In genomic region chr1:163836446-163836845, GRCh38 we compare ENCODE assay signal across 20 cellular contexts.
A peak's percentile ranks its signal among the peaks of the same experiment; 100 is the strongest.
DNase-seq lines count a peak whose midpoint lies in the region; ATAC-seq, FAIRE-seq and TF ChIP-seq lines count a peak whose summit lies in the region.
"Had no signal": no experiment of that assay in that cellular context is flagged by ENCODE, and none has a peak within 500 bp of the region (broad histone marks: within the 10 kb centered on the region; RNA-seq: fewer than 3 reads in every experiment).

No MANE protein-coding gene starts in this region.

- POLR2A ChIA-PET in WTC11 (lab: Charles Lee) = interaction anchor here (0.6 kb wide), 1 partner anchor 128 kb away, joined by 3 read pairs; no protein-coding TSS in a partner anchor

- TF ChIP-seq CTCF in D721Med (IDR thresholded peaks at IDR 0.05; ENCODE audit: insufficient read depth, missing control alignments) (no peak), WTC11 (IDR thresholded peaks at IDR 0.05) (no peak), nephron (IDR thresholded peaks at IDR 0.05; ENCODE audit: unreplicated experiment in 3 of 3) (no peak), ovary (IDR thresholded peaks at IDR 0.05) (no peak), body of pancreas (IDR thresholded peaks at IDR 0.05) (no peak)

- H3K4me1 ChIP-seq in ovary (ENCODE audit: insufficient read depth) = no peaks in the 10 kb centered on the region
- peaks cover 3% of the 10 kb centered on the region for H3K4me1 ChIP-seq in body of pancreas
- H3K4me1 ChIP-seq: BLaER1 treated with 17β-estradiol and CSF1 and Interleukin-3, amounts not matched to agents 10 nM and 100 nM had no signal

- H3K9me3 Mint-ChIP-seq in WTC11 = no peaks in the 10 kb centered on the region
- no peaks in the 10 kb centered on the region for H3K9me3 Mint-ChIP-seq in nephron
- H3K9me3 Mint-ChIP-seq in activated CD4-positive, alpha-beta T cell treated with anti-CD3 and anti-CD28 coated beads, Interleukin-2, amount 10 ng/mL, durations not matched to agents 24 days and 14 days = peaks cover 4% of the 10 kb centered on the region

- H3K9me3 ChIP-seq in ovary = no peaks in the 10 kb centered on the region
- H3K9me3 ChIP-seq in body of pancreas = peaks cover 0 to 3% (median 0%) of the 10 kb centered on the region in 3 donors

- 59 to 92% (median 72%) methylated on average over 1 of the region's 1 CpG for WGBS in ovary, 3 donors
- 48 to 83% methylated on average over 1 of the region's 1 CpG for WGBS in body of pancreas, 2 donors

- H3K36me3 Mint-ChIP-seq in WTC11 = no peaks in the 10 kb centered on the region
- H3K36me3 Mint-ChIP-seq in nephron (ENCODE audit: low read depth) = no peaks in the 10 kb centered on the region
- no peaks in the 10 kb centered on the region for H3K36me3 Mint-ChIP-seq in activated CD4-positive, alpha-beta T cell treated with anti-CD3 and anti-CD28 coated beads, Interleukin-2, amount 10 ng/mL, durations not matched to agents 24 days and 14 days (ENCODE audit: low read depth)
- H3K36me3 Mint-ChIP-seq: CD8-positive, alpha-beta T cell; IgD-negative memory B cell had no signal

- TF ChIP-seq POLR2A in ovary (IDR thresholded peaks at IDR 0.05) (no peak), body of pancreas (IDR thresholded peaks at IDR 0.05) (no peak)

- H3K4me3 ChIP-seq in ovary (no peak overlapping the region), body of pancreas (no peak overlapping the region)
- H3K4me3 ChIP-seq: BLaER1 treated with 17β-estradiol and CSF1 and Interleukin-3, amounts not matched to agents 10 nM and 100 nM had no signal

- ATAC-seq in WTC11 = peak; percentile 77
- ATAC-seq in body of pancreas = no peak
- ATAC-seq: CD8-positive, alpha-beta T cell; HepG2 had no signal

- TF ChIP-seq EP300 in ovary (IDR thresholded peaks at IDR 0.05) = no peak

- H3K27me3 Mint-ChIP-seq in WTC11 (ENCODE audit: low read depth) (no peaks in the 10 kb centered on the region; the same call in 1 of the 2 replicates), nephron (ENCODE audit: low read depth) (no peaks in the 10 kb centered on the region)
- H3K27me3 Mint-ChIP-seq in activated CD4-positive, alpha-beta T cell treated with anti-CD3 and anti-CD28 coated beads, Interleukin-2, amount 10 ng/mL, durations not matched to agents 24 days and 14 days = no peaks in the 10 kb centered on the region
- H3K27me3 Mint-ChIP-seq: B cell, IgD-negative memory B cell had no signal

- intact Hi-C loops in activated CD4-positive, alpha-beta T cell treated with anti-CD3 and anti-CD28 coated beads, Interleukin-2, amount 10 ng/mL, durations not matched to agents 24 days and 14 days (cut with micrococcal nuclease) = no loop called here
- intact Hi-C loops in ovary (cut with DNase I) = no loop called here
- intact Hi-C loops in body of pancreas (cut with DNase I) = no loop called here

- H3K36me3 ChIP-seq in ovary = no peaks in the 10 kb centered on the region
- H3K36me3 ChIP-seq in body of pancreas (replicated peaks in 1 of 2; ENCODE audit: insufficient read depth in 1 of 2, low read depth in 2 of 2) = no peaks in the 10 kb centered on the region
- H3K36me3 ChIP-seq: BLaER1 treated with 17β-estradiol and CSF1 and Interleukin-3, amounts not matched to agents 10 nM and 100 nM had no signal

- FAIRE-seq in D721Med (lab: Jason Lieb, UNC) = peak; percentile 32
- FAIRE-seq: GM12892, GM18507, HepG2 had no signal

- DNase-seq in D721Med (ENCODE audit: insufficient read length, low spot score) = no peak
- peak; percentile 51 for DNase-seq in DMS79 treated with DMSO at 0.1 percent for 48 hours (lab: John Stamatoyannopoulos, UW)
- no peak for DNase-seq in WTC11 (ENCODE audit: low spot score)
- no peak for DNase-seq in activated CD4-positive, alpha-beta T cell treated with anti-CD3 and anti-CD28 coated beads, Interleukin-2, amount 10 ng/mL, durations not matched to agents 24 days and 14 days
- no peak for DNase-seq in ovary
- DNase-seq in body of pancreas = no peak
- DNase-seq: Calu3; CD8-positive, alpha-beta T cell; DMS 273 treated with DMSO at 0.1 percent for 48 hours; DMS53; GDM1; GOT3; H9 had no signal

- CTCF ChIA-PET in WTC11 (lab: Charles Lee) = no interaction called here

- H3K27ac ChIP-seq in ovary (no peak overlapping the region), body of pancreas (no peak overlapping the region)
- H3K27ac ChIP-seq: BLaER1 treated with 17β-estradiol and CSF1 and Interleukin-3, amounts not matched to agents 10 nM and 100 nM had no signal

- H3K4me1 Mint-ChIP-seq in WTC11 (peaks cover 16% of the 10 kb centered on the region), nephron (peaks cover 15% of the 10 kb centered on the region)
- no peaks in the 10 kb centered on the region for H3K4me1 Mint-ChIP-seq in activated CD4-positive, alpha-beta T cell treated with anti-CD3 and anti-CD28 coated beads, Interleukin-2, amount 10 ng/mL, durations not matched to agents 24 days and 14 days
- H3K4me1 Mint-ChIP-seq: B cell, IgD-negative memory B cell had no signal

- H3K27ac Mint-ChIP-seq in WTC11 (no peak overlapping the region; the same call in 1 of the 2 replicates), nephron (peak overlapping the region; percentile 24 to 54 (median 43))
- H3K27ac Mint-ChIP-seq in activated CD4-positive, alpha-beta T cell treated with anti-CD3 and anti-CD28 coated beads, Interleukin-2, amount 10 ng/mL, durations not matched to agents 24 days and 14 days = no peak overlapping the region
- H3K27ac Mint-ChIP-seq: B cell; CD8-positive, alpha-beta T cell had no signal

- H3K27me3 ChIP-seq in ovary = no peaks in the 10 kb centered on the region
- H3K27me3 ChIP-seq in body of pancreas = no peaks in the 10 kb centered on the region
- H3K27me3 ChIP-seq: BLaER1 treated with 17β-estradiol and CSF1 and Interleukin-3, amounts not matched to agents 10 nM and 100 nM had no signal

- H3K4me3 Mint-ChIP-seq in WTC11 (no peak overlapping the region), nephron (no peak overlapping the region)
- no peak overlapping the region for H3K4me3 Mint-ChIP-seq in activated CD4-positive, alpha-beta T cell treated with anti-CD3 and anti-CD28 coated beads, Interleukin-2, amount 10 ng/mL, durations not matched to agents 24 days and 14 days
- H3K4me3 Mint-ChIP-seq: B cell; CD8-positive, alpha-beta T cell; IgD-negative memory B cell had no signal

TF ChIP-seq in WTC11, 78 proteins besides CTCF, POLR2A, EP300 and RAD21:
- TF ChIP-seq OVOL2 (CRISPR knock-in tag; IDR thresholded peaks at IDR 0.05; ENCODE audit: borderline replicate concordance) (no peak), ZSCAN18 (CRISPR knock-in tag; IDR thresholded peaks at IDR 0.05) (no peak), ZNF416 (CRISPR knock-in tag; IDR thresholded peaks at IDR 0.05) (no peak), PRRX2 (CRISPR knock-in tag; IDR thresholded peaks at IDR 0.05) (no peak), EMX1 (CRISPR knock-in tag; IDR thresholded peaks at IDR 0.05) (no peak), CDX4 (CRISPR knock-in tag; IDR thresholded peaks at IDR 0.05; ENCODE audit: borderline replicate concordance) (no peak), GRHL2 (CRISPR knock-in tag; IDR thresholded peaks at IDR 0.05; ENCODE audit: insufficient replicate concordance, severe bottlenecking) (no peak), ZNF423 (CRISPR knock-in tag; IDR thresholded peaks at IDR 0.05) (no peak), KAT7 (CRISPR knock-in tag; IDR thresholded peaks at IDR 0.05; ENCODE audit: borderline replicate concordance) (no peak), AFF4 (CRISPR knock-in tag; IDR thresholded peaks at IDR 0.05; ENCODE audit: borderline replicate concordance) (no peak), SOX15 (CRISPR knock-in tag; IDR thresholded peaks at IDR 0.05) (no peak)

Comparison
In these comparisons a context has a peak if more than half of its experiments do, and no peak if none do; other contexts are left out.
1. H3K27ac Mint-ChIP-seq: peak in nephron (3 of 3); none in WTC11 (single experiment) and activated CD4-positive, alpha-beta T cell treated with anti-CD3 and anti-CD28 coated beads, Interleukin-2, amount 10 ng/mL, durations not matched to agents 24 days and 14 days (single experiment).